1 cellular context compared by ENCODE assay signal in genomic region chr16:57012353-57012752, GRCh38.
TF ChIP-seq lines count a peak whose summit lies in the region.

No MANE protein-coding gene starts in this region.

TF ChIP-seq in IMR-90, 13 proteins besides CTCF, POLR2A, EP300 and RAD21:
- TF ChIP-seq NFE2L2 (IDR thresholded peaks at IDR 0.05; ENCODE audit: low read depth, low read length) (no peak), USF2 (IDR thresholded peaks at IDR 0.05; ENCODE audit: low read depth, low read length) (no peak), RFX5 (IDR thresholded peaks at IDR 0.05; ENCODE audit: low read depth, low read length) (no peak), SMC3 (IDR thresholded peaks at IDR 0.05; ENCODE audit: low read depth, low read length) (no peak), FOS (IDR thresholded peaks at IDR 0.05; ENCODE audit: low read depth, low read length) (no peak)
